ENCODE assay signal across 8 cellular contexts in the genomic region with DNA sequence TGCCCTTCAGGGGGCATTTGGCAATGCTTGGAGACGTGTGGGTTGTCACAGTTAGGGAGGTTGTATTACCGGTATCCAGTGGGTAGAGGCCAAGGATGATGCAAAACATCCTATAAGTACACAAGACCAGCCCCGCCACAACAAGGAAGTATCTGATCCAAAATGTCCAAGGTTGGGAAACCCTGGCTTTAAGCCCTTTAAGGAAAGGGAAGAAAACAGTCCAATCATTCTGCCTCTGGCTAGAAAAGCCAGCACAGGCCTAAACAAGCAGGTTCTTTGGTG. TPM values are rescaled to one million over a fixed set of nuclear protein-coding genes. Genes with fewer than 3 reads are reported as not detected.
DNase-seq lines count a peak whose midpoint lies in the region; FAIRE-seq and TF ChIP-seq lines count a peak whose summit lies in the region.

No MANE protein-coding gene starts in this region.

- peak; percentile 48 for DNase-seq in CD14-positive monocyte (ENCODE audit: low spot score)
- DNase-seq in MV-4-11 (lab: John Stamatoyannopoulos, UW), result peak; percentile 69
- DNase-seq in dedifferentiated amniotic fluid mesenchymal stem cell (ENCODE audit: extremely low spot score), result peak; percentile 34
- no peak for DNase-seq in NCI-H1436 (lab: John Stamatoyannopoulos, UW)
- no peak for DNase-seq in urothelium cell line (ENCODE audit: low spot score)
- DNase-seq in stimulated activated CD4-positive, alpha-beta T cell treated with anti-CD3 and anti-CD28 coated beads, Interleukin-12 subunit alpha, Interleukin-12 subunit beta, amount 100 ng/mL, for 4 hours, result no peak
- no peak for DNase-seq in NCI-H146 (lab: John Stamatoyannopoulos, UW)

- peak overlapping the region; percentile 57 for H3K9ac ChIP-seq in muscle layer of colon (ENCODE audit: low read length)

- TF ChIP-seq CTCF in CD14-positive monocyte (IDR thresholded peaks at IDR 0.05), result no peak

- peak overlapping the region; percentile 94 for H3K27ac ChIP-seq in muscle layer of colon (ENCODE audit: low read depth, low read length)

- peaks cover 5% of the 10 kb centered on the region in 2 donors for H3K36me3 Mint-ChIP-seq in CD14-positive monocyte

- H3K4me3 ChIP-seq in muscle layer of colon (ENCODE audit: low read depth in 1 of 2, low read length in 2 of 2), result no peak overlapping the region

- H3K27ac Mint-ChIP-seq in CD14-positive monocyte, result peak overlapping the region; percentile 94 to 98 (median 97)

- no peaks in the 10 kb centered on the region for H3K9me3 Mint-ChIP-seq in CD14-positive monocyte

- no peak for FAIRE-seq in urothelium cell line (lab: Jason Lieb, UNC)

- peaks cover 0 to 1% (median 0%) of the 10 kb centered on the region in 3 donors for H3K27me3 Mint-ChIP-seq in CD14-positive monocyte (ENCODE audit: low read depth in 3 of 3)

- H3K4me1 Mint-ChIP-seq in CD14-positive monocyte, result peaks cover 69% of the 10 kb centered on the region

- H3K4me3 Mint-ChIP-seq in CD14-positive monocyte, result peak overlapping the region; percentile 80 to 86

- intact Hi-C loops in CD14-positive monocyte (cut with micrococcal nuclease), result loop anchor here in 1 of 2 donors (5.0 kb wide), 1 partner anchor 43 kb away; no protein-coding TSS in a partner anchor

- H3K9me3 ChIP-seq in muscle layer of colon (ENCODE audit: low read length), result no peaks in the 10 kb centered on the region

- H3K36me3 ChIP-seq in muscle layer of colon (ENCODE audit: insufficient read depth, low read length), result no peaks in the 10 kb centered on the region

- H3K4me1 ChIP-seq in muscle layer of colon (ENCODE audit: insufficient read depth, low read length), result peaks cover 63% of the 10 kb centered on the region

- no peaks in the 10 kb centered on the region for H3K27me3 ChIP-seq in muscle layer of colon (ENCODE audit: control insufficient read depth in 1 of 2, insufficient read depth in 2 of 2, low read length in 2 of 2)

RNA-seq across cellular contexts. Expression of a gene that starts 3.6 kb away (rescaled TPM):
- 1 to 10 TPM; 1.4 to 5.8 TPM for polyA plus RNA-seq in CD14-positive monocyte

Comparison
In these comparisons a context has a peak if more than half of its experiments do, and no peak if none do; other contexts are left out.
1. DNase-seq: peak in CD14-positive monocyte (single experiment), MV-4-11 (single experiment) and dedifferentiated amniotic fluid mesenchymal stem cell (single experiment); none in NCI-H1436 (single experiment), urothelium cell line (single experiment), stimulated activated CD4-positive, alpha-beta T cell treated with anti-CD3 and anti-CD28 coated beads, Interleukin-12 subunit alpha, Interleukin-12 subunit beta, amount 100 ng/mL, for 4 hours (single experiment) and NCI-H146 (single experiment).